14 cellular contexts compared by ENCODE assay signal in the genomic region with DNA sequence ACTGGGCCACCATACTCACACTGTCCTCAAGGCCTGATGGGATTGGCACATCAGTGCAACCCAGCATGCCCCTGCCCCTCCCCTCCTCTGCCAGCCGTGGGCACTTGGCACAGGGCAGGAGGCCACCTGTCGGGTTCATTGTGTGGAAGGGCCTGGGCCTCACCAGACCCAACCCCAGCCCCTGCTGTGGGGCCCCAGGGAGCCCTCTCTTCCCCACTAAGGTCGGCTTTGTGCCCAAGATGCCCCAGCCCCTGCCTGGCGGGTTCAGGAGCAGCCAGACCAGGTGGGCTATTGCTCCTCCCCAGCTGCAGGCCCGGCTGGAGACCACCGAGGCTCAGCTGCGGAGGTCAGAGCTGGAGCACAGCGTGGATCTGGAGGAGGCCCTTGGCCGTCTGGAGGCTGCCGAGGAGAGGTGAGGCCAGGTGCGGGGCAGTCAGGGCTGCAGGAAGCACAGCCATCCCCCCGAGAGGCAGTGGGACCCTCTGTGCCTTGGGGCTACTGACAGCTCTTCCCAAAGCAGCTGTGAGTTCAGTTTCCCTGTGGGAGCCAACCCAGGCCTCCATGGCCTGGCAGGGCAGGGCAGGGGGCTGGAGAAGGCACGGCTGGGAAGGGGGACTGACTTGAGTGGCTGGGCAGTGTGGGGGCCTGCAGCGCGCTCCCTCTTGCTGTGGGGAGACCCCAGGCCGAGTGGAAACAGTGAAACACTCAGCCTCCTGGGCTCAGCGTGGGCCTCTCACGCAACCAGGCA. TPM values are rescaled to one million over a fixed set of nuclear protein-coding genes. Genes with fewer than 3 reads are reported as not detected.
DNase-seq lines count a peak whose midpoint lies in the region; ATAC-seq and TF ChIP-seq lines count a peak whose summit lies in the region.
"Had no signal": no experiment of that assay in that cellular context is flagged by ENCODE, and none has a peak within 500 bp of the region (broad histone marks: within the 10 kb centered on the region; RNA-seq: fewer than 3 reads in every experiment).

No MANE protein-coding gene starts in this region.

- H3K36me3 ChIP-seq in tibial artery (no peaks in the 10 kb centered on the region), smooth muscle cell (ENCODE audit: low read depth) (no peaks in the 10 kb centered on the region)
- H3K36me3 ChIP-seq: ascending aorta had no signal

- 93% methylated on average over 18 of the region's 18 CpGs for WGBS in smooth muscle cell (ENCODE audit: low lambda C conversion rate)

- H3K27me3 Mint-ChIP-seq in activated naive CD4-positive, alpha-beta T cell treated with anti-CD3 and anti-CD28 coated beads for 36 hours (ENCODE audit: low read depth): no peaks in the 10 kb centered on the region
- peaks cover 3% of the 10 kb centered on the region for H3K27me3 Mint-ChIP-seq in activated B cell treated with CpG ODN at 0.5 μM for 24 hours

- CTCF ChIA-PET in activated naive CD4-positive, alpha-beta T cell treated with anti-CD3 and anti-CD28 coated beads for 36 hours (lab: Charles Lee): no interaction called here
- CTCF ChIA-PET in activated B cell treated with CpG ODN at 0.5 μM for 24 hours (lab: Charles Lee): no interaction called here

- H2AFZ ChIP-seq in smooth muscle cell (ENCODE audit: low read depth): no peak overlapping the region

- no peak overlapping the region for H3K4me3 ChIP-seq in tibial artery
- H3K4me3 ChIP-seq in smooth muscle cell: no peak overlapping the region
- H3K4me3 ChIP-seq: ascending aorta had no signal

- POLR2A ChIA-PET in activated B cell treated with CpG ODN at 0.5 μM for 24 hours (lab: Charles Lee): no interaction called here

- no peak for ATAC-seq in activated B cell treated with CpG ODN at 0.5 μM for 24 hours (ENCODE audit: low read depth)
- ATAC-seq in left lobe of liver: no peak

- no peak for TF ChIP-seq CTCF in activated B cell treated with CpG ODN at 0.5 μM for 24 hours (IDR thresholded peaks at IDR 0.05)
- TF ChIP-seq CTCF in tibial artery (IDR thresholded peaks at IDR 0.05): no peak
- TF ChIP-seq CTCF in smooth muscle cell (IDR thresholded peaks at IDR 0.05; ENCODE audit: borderline replicate concordance, insufficient read depth, poor library complexity, severe bottlenecking): no peak

- H3F3A ChIP-seq in smooth muscle cell (ENCODE audit: low read depth): no peaks in the 10 kb centered on the region

- H3K9ac ChIP-seq in smooth muscle cell (ENCODE audit: low read depth): no peak overlapping the region
- H3K9ac ChIP-seq: KMS-11 had no signal

- peaks cover 0 to 38% of the 10 kb centered on the region in 2 donors for H3K27me3 ChIP-seq in tibial artery
- no peaks in the 10 kb centered on the region for H3K27me3 ChIP-seq in smooth muscle cell (ENCODE audit: low read depth)
- H3K27me3 ChIP-seq: ascending aorta had no signal

- no peaks in the 10 kb centered on the region for H3K9me3 Mint-ChIP-seq in activated naive CD4-positive, alpha-beta T cell treated with anti-CD3 and anti-CD28 coated beads for 36 hours
- peaks cover 3% of the 10 kb centered on the region for H3K9me3 Mint-ChIP-seq in activated B cell treated with CpG ODN at 0.5 μM for 24 hours

- H3K27ac Mint-ChIP-seq in activated naive CD4-positive, alpha-beta T cell treated with anti-CD3 and anti-CD28 coated beads for 36 hours: no peak overlapping the region
- no peak overlapping the region for H3K27ac Mint-ChIP-seq in activated B cell treated with CpG ODN at 0.5 μM for 24 hours

- peaks cover 0 to 4% (median 0%) of the 10 kb centered on the region in 3 donors for H3K9me3 ChIP-seq in tibial artery
- H3K9me3 ChIP-seq in smooth muscle cell (replicated peaks; ENCODE audit: low read depth): no peaks in the 10 kb centered on the region
- H3K9me3 ChIP-seq: ascending aorta had no signal

- intact Hi-C loops in activated naive CD4-positive, alpha-beta T cell treated with anti-CD3 and anti-CD28 coated beads for 36 hours (cut with micrococcal nuclease): no loop called here
- intact Hi-C loops in activated B cell treated with CpG ODN at 0.5 μM for 24 hours (cut with micrococcal nuclease): no loop called here
- intact Hi-C loops in tibial artery (cut with DNase I; ENCODE audit: low total_unique reads): no loop called here

- H3K4me1 Mint-ChIP-seq in activated naive CD4-positive, alpha-beta T cell treated with anti-CD3 and anti-CD28 coated beads for 36 hours (ENCODE audit: low read depth): no peaks in the 10 kb centered on the region
- no peaks in the 10 kb centered on the region for H3K4me1 Mint-ChIP-seq in activated B cell treated with CpG ODN at 0.5 μM for 24 hours

- H3K4me2 ChIP-seq in smooth muscle cell: no peak overlapping the region
- H3K4me2 ChIP-seq: KMS-11 had no signal

- no peaks in the 10 kb centered on the region for H3K79me2 ChIP-seq in smooth muscle cell (ENCODE audit: low read depth)

- peak; percentile 4 for DNase-seq in activated naive CD4-positive, alpha-beta T cell treated with anti-CD3 and anti-CD28 coated beads for 36 hours
- no peak for DNase-seq in activated naive CD4-positive, alpha-beta T cell (lab: John Stamatoyannopoulos, UW)
- DNase-seq in activated B cell treated with CpG ODN at 0.5 μM for 24 hours (peak; percentile 13), left lobe of liver (ENCODE audit: low spot score) (peak; percentile 37), tibial artery (peak; percentile 17 to 62), kidney glomerular epithelial cell (lab: John Stamatoyannopoulos, UW) (no peak), NCI-H748 treated with DMSO at 0.1 percent for 48 hours (lab: John Stamatoyannopoulos, UW) (no peak), smooth muscle cell (lab: John Stamatoyannopoulos, UW; ENCODE audit: unreplicated experiment) (no peak)
- DNase-seq: naive B cell; SIG-M5; stimulated activated CD4-positive, alpha-beta T cell treated with anti-CD3 and anti-CD28 coated beads, Interleukin-2, amount 100 ng/mL, for 24 hours had no signal

- no peaks in the 10 kb centered on the region for H4K20me1 ChIP-seq in smooth muscle cell (ENCODE audit: low read depth)

- H3K27ac ChIP-seq in tibial artery (no peak overlapping the region), smooth muscle cell (ENCODE audit: low read depth) (no peak overlapping the region)
- H3K27ac ChIP-seq: KMS-11 had no signal

- H3K4me1 ChIP-seq in tibial artery (peaks cover 0 to 14% (median 5%) of the 10 kb centered on the region in 4 donors), smooth muscle cell (ENCODE audit: low read depth) (no peaks in the 10 kb centered on the region)

- H3K4me3 Mint-ChIP-seq in activated naive CD4-positive, alpha-beta T cell treated with anti-CD3 and anti-CD28 coated beads for 36 hours: no peak overlapping the region
- no peak overlapping the region for H3K4me3 Mint-ChIP-seq in activated B cell treated with CpG ODN at 0.5 μM for 24 hours
- H3K4me3 Mint-ChIP-seq: naive B cell had no signal

- H3K36me3 Mint-ChIP-seq in activated naive CD4-positive, alpha-beta T cell treated with anti-CD3 and anti-CD28 coated beads for 36 hours (ENCODE audit: low read depth): no peaks in the 10 kb centered on the region
- H3K36me3 Mint-ChIP-seq in activated B cell treated with CpG ODN at 0.5 μM for 24 hours (ENCODE audit: low read depth): no peaks in the 10 kb centered on the region
- H3K36me3 Mint-ChIP-seq: naive B cell had no signal

RNA-seq across cellular contexts. Expression of a gene that starts 16.3 kb away (rescaled TPM):
- total RNA-seq in activated naive CD4-positive, alpha-beta T cell treated with anti-CD3 and anti-CD28 coated beads for 36 hours: not detected
- total RNA-seq in activated B cell treated with CpG ODN at 0.5 μM for 24 hours (not detected in 2 replicates), left lobe of liver (0.05 TPM), smooth muscle cell (not detected in 2 replicates)
- polyA plus RNA-seq in smooth muscle cell: not detected in 2 replicates
- total RNA-seq: endothelial cell of umbilical vein had no signal
- polyA plus RNA-seq: endothelial cell of umbilical vein had no signal

RNA-seq across cellular contexts. Expression of a gene that starts 26.5 kb away (rescaled TPM):
- total RNA-seq in activated naive CD4-positive, alpha-beta T cell treated with anti-CD3 and anti-CD28 coated beads for 36 hours: not detected
- not detected in 2 replicates for total RNA-seq in activated B cell treated with CpG ODN at 0.5 μM for 24 hours
- total RNA-seq in left lobe of liver: 19.3 TPM
- 0.99 and 2.2 TPM in 2 replicates for total RNA-seq in smooth muscle cell
- polyA plus RNA-seq in smooth muscle cell: 0.53 TPM in 1 of 2 replicates, not detected in the other
- total RNA-seq: ascending aorta, endothelial cell of umbilical vein had no signal
- polyA plus RNA-seq: endothelial cell of umbilical vein had no signal

RNA-seq across cellular contexts. Expression of a gene that starts 53.8 kb away (rescaled TPM):
- total RNA-seq in activated naive CD4-positive, alpha-beta T cell treated with anti-CD3 and anti-CD28 coated beads for 36 hours: not detected
- total RNA-seq in activated B cell treated with CpG ODN at 0.5 μM for 24 hours (not detected in 2 replicates), left lobe of liver (1,805 TPM), smooth muscle cell (not detected in 2 replicates)
- polyA plus RNA-seq in smooth muscle cell: 0.12 TPM in 1 of 2 replicates, not detected in the other
- total RNA-seq: ascending aorta, endothelial cell of umbilical vein had no signal
- polyA plus RNA-seq: endothelial cell of umbilical vein had no signal

Comparison
In these comparisons a context has a peak if more than half of its experiments do, and no peak if none do; other contexts are left out.
1. DNase-seq: peak in activated naive CD4-positive, alpha-beta T cell treated with anti-CD3 and anti-CD28 coated beads for 36 hours (single experiment), activated B cell treated with CpG ODN at 0.5 μM for 24 hours (single experiment), left lobe of liver (single experiment) and tibial artery (2 of 2); none in activated naive CD4-positive, alpha-beta T cell (0 of 4), kidney glomerular epithelial cell (single experiment), NCI-H748 treated with DMSO at 0.1 percent for 48 hours (single experiment) and smooth muscle cell (single experiment).
2. RNA of a gene that starts 53.8 kb away (total RNA-seq): 1,805 TPM in left lobe of liver (single experiment); not detected in activated naive CD4-positive, alpha-beta T cell treated with anti-CD3 and anti-CD28 coated beads for 36 hours, not detected in activated B cell treated with CpG ODN at 0.5 μM for 24 hours and not detected in smooth muscle cell; every median in the first group is over 1,000 times any median in the second.